10 cellular contexts compared by ENCODE assay signal in genomic region chr10:48523820-48524758, GRCh38.
DNase-seq lines count a peak whose midpoint lies in the region; ATAC-seq, FAIRE-seq and TF ChIP-seq lines count a peak whose summit lies in the region.
"Had no signal": no experiment of that assay in that cellular context is flagged by ENCODE, and none has a peak within 500 bp of the region (broad histone marks: within the 10 kb centered on the region; RNA-seq: fewer than 3 reads in every experiment).

No MANE protein-coding gene starts in this region.

- H3K9me3 ChIP-seq in K562 (replicated peaks; ENCODE audit: control insufficient read depth, insufficient read depth, low read depth, low read length), result no peaks in the 10 kb centered on the region
- H3K9me3 ChIP-seq in transverse colon, result no peaks in the 10 kb centered on the region

- CTCF ChIA-PET in K562 (lab: Yijun Ruan, JAX; ENCODE audit: low intra/inter-chr PET ratio), result interaction anchor here (1.0 kb wide), 1 partner anchor 131 kb away, joined by 5 read pairs; no protein-coding TSS in a partner anchor

- TF ChIP-seq POLR2A in K562 (conservative IDR thresholded peaks at IDR 0.05) (peak; percentile 47; the same call in 1 of the 2 replicates), transverse colon (IDR thresholded peaks at IDR 0.05) (no peak)

- peak overlapping the region; percentile 88 for H2AFZ ChIP-seq in K562 (ENCODE audit: low read depth, low read length)

- H3K4me3 Mint-ChIP-seq in CD14-positive monocyte (peak overlapping the region; percentile 31 to 59), HFFc6 (peak overlapping the region; percentile 82)

- peak overlapping the region; percentile 73 for H3K4me2 ChIP-seq in K562 (ENCODE audit: insufficient read depth, low read length)
- H3K4me2 ChIP-seq: KMS-11 had no signal

- TF ChIP-seq EP300 in K562 (IDR thresholded peaks at IDR 0.05; ENCODE audit: low read length) (no peak), transverse colon (IDR thresholded peaks at IDR 0.05; ENCODE audit: low read depth) (no peak)

- TF ChIP-seq RAD21 in K562 (CRISPR knock-in tag; conservative IDR thresholded peaks at IDR 0.05 in 1 of 2, IDR thresholded peaks at IDR 0.05 in 1 of 2), result peak in 1 of 2 experiments; percentile 58; a peak in 2 of 4 replicates

- H3K4me1 Mint-ChIP-seq in CD14-positive monocyte (peaks cover 13% of the 10 kb centered on the region), HFFc6 (ENCODE audit: low read depth) (peaks cover 88% of the 10 kb centered on the region)

- peak overlapping the region; percentile 82 for H3K4me3 ChIP-seq in K562
- H3K4me3 ChIP-seq in transverse colon, result peak overlapping the region in 3 of 4 donors; percentile 28 to 48 (median 34)

- H3K9me3 Mint-ChIP-seq in CD14-positive monocyte (peaks cover 0 to 5% (median 3%) of the 10 kb centered on the region in 7 donors), HFFc6 (no peaks in the 10 kb centered on the region)

- H3K4me1 ChIP-seq in K562 (replicated peaks in 1 of 2; ENCODE audit: control insufficient read depth in 2 of 2, insufficient read depth in 2 of 2, low read length in 2 of 2), result peaks cover 6 to 36% of the 10 kb centered on the region in 2 experiments; a peak in 3 of 5 replicates
- H3K4me1 ChIP-seq in transverse colon, result peaks cover 0 to 20% (median 10%) of the 10 kb centered on the region in 4 donors

- DNase-seq in CD14-positive monocyte (ENCODE audit: low spot score), result no peak
- DNase-seq in HFFc6, result no peak
- DNase-seq in K562 (ENCODE audit: extremely low read depth in 1 of 4, low spot score in 3 of 4), result peak; percentile 85 to 95 (median 94)
- peak; percentile 63 for DNase-seq in left kidney (ENCODE audit: low read depth, low spot score)
- DNase-seq in transverse colon, result no peak
- DNase-seq in NCI-H1436 (lab: John Stamatoyannopoulos, UW), result no peak
- DNase-seq in stimulated activated CD4-positive, alpha-beta T cell treated with anti-CD3 and anti-CD28 coated beads, Interleukin-4, amount 100 ng/mL, for 4 hours, result no peak

- H3K36me3 Mint-ChIP-seq in CD14-positive monocyte, result no peaks in the 10 kb centered on the region
- peaks cover 45% of the 10 kb centered on the region for H3K36me3 Mint-ChIP-seq in HFFc6 (ENCODE audit: low read depth)

- intact Hi-C loops in CD14-positive monocyte (cut with micrococcal nuclease), result no loop called here
- intact Hi-C loops in K562 (cut with micrococcal nuclease), result no loop called here
- intact Hi-C loops in transverse colon (cut with DNase I; ENCODE audit: low total_unique reads), result no loop called here

- in situ Hi-C loops in K562 (cut with MboI), result no loop called here
- in situ Hi-C loops in transverse colon (cut with MboI; ENCODE audit: low pct_ligation_motif_present in 1 of 4, low pct_unique_long_range_greater_than_20kb in 1 of 4, low sequenced_read_pairs in 3 of 4), result no loop called here

- H3K27ac ChIP-seq in K562 (ENCODE audit: extremely low read depth, low read depth, low read length), result peak overlapping the region; percentile 38; the same call in 2 of the 3 replicates
- peak overlapping the region in 3 of 4 donors; percentile 19 to 35 (median 34) for H3K27ac ChIP-seq in transverse colon
- H3K27ac ChIP-seq: KMS-11 had no signal

- no peaks in the 10 kb centered on the region for H3K9me1 ChIP-seq in K562 (ENCODE audit: control insufficient read depth, insufficient read depth, low read length)

- peaks cover 48% of the 10 kb centered on the region for H3K79me2 ChIP-seq in K562 (ENCODE audit: control insufficient read depth, insufficient read depth, low read length)

- POLR2A ChIA-PET in K562 (lab: Yijun Ruan, JAX), result interaction anchor here (0.5 to 0.6 kb wide), 2 partner anchors 24 to 78 kb away, joined by 3 read pairs; no protein-coding TSS in a partner anchor

- H3K36me3 ChIP-seq in K562 (ENCODE audit: control insufficient read depth, insufficient read depth, low read length) (peaks cover 6% of the 10 kb centered on the region; the same call in 1 of the 3 replicates), transverse colon (no peaks in the 10 kb centered on the region)

- FAIRE-seq in K562 (lab: Jason Lieb, UNC), result no peak
- FAIRE-seq: islet of Langerhans had no signal

- ATAC-seq in K562, result peak; percentile 88
- no peak for ATAC-seq in GM21526 (IDR thresholded peaks at IDR 0.05; ENCODE audit: low FRiP score, unreplicated experiment)

- H3K9ac ChIP-seq in K562 (ENCODE audit: insufficient read depth in 1 of 2, low read depth in 2 of 2, low read length in 2 of 2), result peak overlapping the region; percentile 60 to 95; a peak in 3 of 4 replicates
- H3K9ac ChIP-seq: KMS-11 had no signal

- H3K27ac Mint-ChIP-seq in CD14-positive monocyte (no peak overlapping the region), HFFc6 (peak overlapping the region; percentile 97)

- H3K27me3 ChIP-seq in K562 (ENCODE audit: control insufficient read depth in 2 of 2, insufficient read depth in 2 of 2, low read length in 2 of 2) (no peaks in the 10 kb centered on the region), transverse colon (peaks cover 37% of the 10 kb centered on the region)

- peak; percentile 62 for TF ChIP-seq CTCF in CD14-positive monocyte (IDR thresholded peaks at IDR 0.05)
- peak; percentile 87 for TF ChIP-seq CTCF in HFFc6 (IDR thresholded peaks at IDR 0.05)
- TF ChIP-seq CTCF in K562 (IDR thresholded peaks at IDR 0.05 in 2 of 3, conservative IDR thresholded peaks at IDR 0.05 in 1 of 3; ENCODE audit: insufficient read depth in 2 of 3, low read depth in 1 of 3, low read length in 3 of 3), result peak; percentile 73 to 95 (median 83)
- TF ChIP-seq CTCF in transverse colon (IDR thresholded peaks at IDR 0.05), result peak in 2 of 5 experiments; percentile 32 to 33

- H3K27me3 Mint-ChIP-seq in CD14-positive monocyte (ENCODE audit: low read depth in 3 of 3) (peaks cover 36 to 58% (median 45%) of the 10 kb centered on the region in 3 donors), HFFc6 (ENCODE audit: insufficient read depth) (peaks cover 3% of the 10 kb centered on the region; the same call in 1 of the 2 replicates)

- WGBS in K562 (ENCODE audit: insufficient coverage, low coverage, missing lambda C conversion rate), result 3% methylated on average over 92 of the region's 93 CpGs
- 16% methylated on average over 52 of the region's 93 CpGs; no CpG with 5 or more reads in 1 of the 2 donors for WGBS in transverse colon (ENCODE audit: low coverage in 1 of 2), 2 donors

- BruUV-seq in K562 (replicated peaks; lab: Mats Ljungman, UMichigan), result no TSS peak

- H4K20me1 ChIP-seq in K562 (replicated peaks; ENCODE audit: control insufficient read depth, insufficient read depth, low read length), result no peaks in the 10 kb centered on the region

TF ChIP-seq in K562, 482 proteins besides CTCF, POLR2A, EP300 and RAD21 (continues in another document):
- TF ChIP-seq FUS (optimal IDR thresholded peaks at IDR 0.05; ENCODE audit: low read depth, low read length) (no peak), FOXA1 (IDR thresholded peaks at IDR 0.05; ENCODE audit: borderline replicate concordance) (no peak), ARID2 (IDR thresholded peaks at IDR 0.05) (no peak), IFI16 (CRISPR knock-in tag; IDR thresholded peaks at IDR 0.05) (no peak), ZNF699 (CRISPR knock-in tag; IDR thresholded peaks at IDR 0.05; ENCODE audit: insufficient replicate concordance) (no peak), YBX1 (IDR thresholded peaks at IDR 0.05) (no peak), HINFP (tag; conservative IDR thresholded peaks at IDR 0.05; ENCODE audit: low read depth) (no peak), ZNF41 (CRISPR knock-in tag; conservative IDR thresholded peaks at IDR 0.05) (no peak), ELF1 (tag; IDR thresholded peaks at IDR 0.05) (no peak), SMARCC2 (IDR thresholded peaks at IDR 0.05; ENCODE audit: low read depth) (no peak), ARHGAP35 (IDR thresholded peaks at IDR 0.05; ENCODE audit: partially characterized antibody) (no peak), NFE2L1 (tag; IDR thresholded peaks at IDR 0.05; ENCODE audit: borderline replicate concordance, low read depth) (no peak), WHSC1 (IDR thresholded peaks at IDR 0.05; ENCODE audit: low read length) (no peak)

Comparison
In these comparisons a context has a peak if more than half of its experiments do, and no peak if none do; other contexts are left out.
1. DNase-seq: peak in K562 (4 of 4) and left kidney (single experiment); none in CD14-positive monocyte (single experiment), HFFc6 (single experiment), transverse colon (single experiment), NCI-H1436 (single experiment) and stimulated activated CD4-positive, alpha-beta T cell treated with anti-CD3 and anti-CD28 coated beads, Interleukin-4, amount 100 ng/mL, for 4 hours (0 of 2).